Comparison of ENCODE assay signal across 35 cellular contexts in the genomic region with DNA sequence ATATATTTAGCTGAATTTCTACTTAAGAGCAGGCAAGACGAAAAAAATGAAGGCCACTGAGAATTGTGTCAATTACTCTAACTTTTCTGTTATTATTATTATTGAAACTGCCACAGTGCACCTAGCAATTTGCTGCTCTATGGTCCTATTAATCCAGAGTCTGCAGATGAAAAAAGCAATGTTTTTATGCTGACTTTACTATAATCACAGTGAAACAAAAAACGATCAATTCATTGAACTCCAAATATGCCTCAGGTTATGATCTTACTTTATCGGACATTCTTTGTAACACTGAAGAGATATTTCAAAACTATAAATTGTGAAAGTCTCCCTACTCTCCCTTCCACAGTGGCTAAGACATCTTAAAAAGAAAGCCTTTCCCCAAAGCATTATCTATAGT.
"Had no signal": no experiment of that assay in that cellular context is flagged by ENCODE, and none has a peak within 500 bp of the region (broad histone marks: within the 10 kb centered on the region; RNA-seq: fewer than 3 reads in every experiment).

No MANE protein-coding gene starts in this region.

- H3K27ac ChIP-seq: KMS-11 had no signal

- H3K4me2 ChIP-seq: KMS-11 had no signal

- H3K9me3 ChIP-seq: MG63 had no signal

- DNase-seq: Karpas-422, Kasumi-1, MG63, MM.1S, MV-4-11, NCI-H1048, NCI-H1092, NCI-H1092 treated with DMSO at 0.1 percent for 48 hours, NCI-H1105, NCI-H1105 treated with DMSO at 0.1 percent for 48 hours, NCI-H1417, NCI-H1417 treated with DMSO at 0.1 percent for 48 hours, NCI-H1436, NCI-H1436 treated with DMSO at 0.1 percent for 48 hours, NCI-H146, NCI-H1694, NCI-H1694 treated with DMSO at 0.1 percent for 48 hours, NCI-H187, NCI-H187 treated with DMSO at 0.1 percent for 48 hours, NCI-H1930, NCI-H2029, NCI-H2029 treated with DMSO at 0.1 percent for 48 hours, NCI-H2081, NCI-H2081 treated with DMSO at 0.1 percent for 48 hours, NCI-H2107, NCI-H2171, NCI-H2171 treated with DMSO at 0.1 percent for 48 hours, NCI-H2227 treated with DMSO at 0.1 percent for 48 hours, NCI-H226, NCI-H345, NCI-H446, NCI-H446 treated with DMSO at 0.1 percent for 48 hours, NCI-H510A, NCI-H510A treated with DMSO at 0.1 percent for 48 hours had no signal

- H3K9ac ChIP-seq: KMS-11 had no signal

- H3K27me3 ChIP-seq: MG63 had no signal

- H3K36me3 ChIP-seq: MG63 had no signal

- H3K4me3 ChIP-seq: MG63 had no signal
